8 cellular contexts compared by ENCODE assay signal in genomic region chr4:41882622-41883347, GRCh38. TPM values are rescaled to one million over a fixed set of nuclear protein-coding genes. Genes with fewer than 3 reads are reported as not detected.
DNase-seq lines count a peak whose midpoint lies in the region; ATAC-seq and TF ChIP-seq lines count a peak whose summit lies in the region.

No MANE protein-coding gene starts in this region.

- H3K27ac ChIP-seq in A673 (ENCODE audit: low read depth, low read length, poor library complexity, severe bottlenecking) (no peak overlapping the region), heart left ventricle (no peak overlapping the region), gastrocnemius medialis (no peak overlapping the region)

- TF ChIP-seq POLR2A in heart left ventricle (IDR thresholded peaks at IDR 0.05): no peak
- no peak for TF ChIP-seq POLR2A in gastrocnemius medialis (IDR thresholded peaks at IDR 0.05)

- H3K9me3 ChIP-seq in A673 (ENCODE audit: low read depth, low read length, poor library complexity, severe bottlenecking) (no peaks in the 10 kb centered on the region), heart left ventricle (no peaks in the 10 kb centered on the region), gastrocnemius medialis (no peaks in the 10 kb centered on the region)

- intact Hi-C loops in A673 (cut with micrococcal nuclease; ENCODE audit: unreplicated experiment) (loop anchor here (1.0 kb wide), 1 partner anchor 189 kb away; no protein-coding TSS in a partner anchor), heart left ventricle (cut with DNase I) (loop anchor here in 9 of 10 donors (1.0 to 10.0 kb wide), 7 partner anchors 189 to 628 kb away; partner anchors contain the start of gene UCHL1 (in 2 of the 9)), gastrocnemius medialis (cut with DNase I; ENCODE audit: low total_unique reads) (loop anchor here (1.0 to 10.0 kb wide), 2 partner anchors 189 to 598 kb away; no protein-coding TSS in a partner anchor)

- H3K4me3 ChIP-seq in A673 (ENCODE audit: low read depth, low read length, poor library complexity, severe bottlenecking): peak overlapping the region; percentile 40
- peak overlapping the region in 11 of 12 donors; percentile 10 to 53 (median 40) for H3K4me3 ChIP-seq in heart left ventricle
- H3K4me3 ChIP-seq in gastrocnemius medialis: peak overlapping the region; percentile 49 to 69 (median 50)

- H3K4me1 ChIP-seq in A673 (ENCODE audit: insufficient read depth, low read length, poor library complexity, severe bottlenecking) (peaks cover 10% of the 10 kb centered on the region), heart left ventricle (peaks cover 4 to 35% (median 22%) of the 10 kb centered on the region in 12 donors), gastrocnemius medialis (peaks cover 19 to 27% of the 10 kb centered on the region in 2 donors)

- ATAC-seq in GM18858 (IDR thresholded peaks at IDR 0.05; ENCODE audit: unreplicated experiment) (peak; percentile 63), HG03432 (IDR thresholded peaks at IDR 0.05; ENCODE audit: unreplicated experiment) (peak; percentile 82), heart left ventricle (peak; percentile 60 to 92 (median 82)), gastrocnemius medialis (peak in 1 of 2 donors; percentile 58)

- DNase-seq in A673 (ENCODE audit: low spot score) (peak; percentile 47), RPMI8226 (peak; percentile 47), heart left ventricle (peak in 2 of 5 donors; percentile 40 to 73), gastrocnemius medialis (no peak), mucosa of gallbladder (ENCODE audit: low spot score) (no peak)
- DNase-seq in activated naive CD4-positive, alpha-beta T cell treated with anti-CD3 and anti-CD28 coated beads, Interleukin-2, amount 50 U/mL, for 16 hours: peak; percentile 59

- TF ChIP-seq CTCF in A673 (conservative IDR thresholded peaks at IDR 0.05; ENCODE audit: low read depth, low read length): peak; percentile 93
- TF ChIP-seq CTCF in heart left ventricle (IDR thresholded peaks at IDR 0.05): peak; percentile 84 to 99 (median 94)
- peak; percentile 53 to 94 (median 64) for TF ChIP-seq CTCF in gastrocnemius medialis (IDR thresholded peaks at IDR 0.05 in 4 of 5, conservative IDR thresholded peaks at IDR 0.05 in 1 of 5)

- no peaks in the 10 kb centered on the region for H3K36me3 ChIP-seq in A673 (ENCODE audit: insufficient read depth, low read length, poor library complexity, severe bottlenecking)
- no peaks in the 10 kb centered on the region for H3K36me3 ChIP-seq in heart left ventricle
- no peaks in the 10 kb centered on the region for H3K36me3 ChIP-seq in gastrocnemius medialis

- WGBS in heart left ventricle, 4 donors: 13 to 18% (median 16%) methylated on average over 34 of the region's 34 CpGs

- peaks cover 50% of the 10 kb centered on the region for H3K27me3 ChIP-seq in A673 (replicated peaks; ENCODE audit: insufficient read depth, low read depth, low read length, poor library complexity)
- H3K27me3 ChIP-seq in heart left ventricle: peaks cover 32 to 75% (median 62%) of the 10 kb centered on the region in 9 donors
- H3K27me3 ChIP-seq in gastrocnemius medialis: peaks cover 49 to 52% (median 49%) of the 10 kb centered on the region in 3 donors

- CTCF ChIA-PET in A673 (lab: Charles Lee): no interaction called here

- BruUV-seq in A673 (replicated peaks; lab: Mats Ljungman, UMichigan): no TSS peak

- in situ Hi-C loops in gastrocnemius medialis (cut with MboI; ENCODE audit: low sequenced_read_pairs in 4 of 4): loop anchor here (10.0 to 25.0 kb wide), 3 partner anchors 188 to 598 kb away; no protein-coding TSS in a partner anchor

- POLR2A ChIA-PET in A673 (lab: Charles Lee; ENCODE audit: low non-redundant PET): no interaction called here

RNA-seq across cellular contexts. Expression of gene TMEM33, which starts 52.4 kb away (rescaled TPM):
- total RNA-seq in A673 (2021) (88.2 and 104 TPM in 2 replicates), heart left ventricle (10 to 100 TPM; 22.6 to 41.5 (median 27.8) TPM), gastrocnemius medialis (10 to 100 TPM; 20.6 to 29.3 (median 26.4) TPM), mucosa of gallbladder (64.3 TPM)
- polyA plus RNA-seq in heart left ventricle: 10 to 100 TPM in 1 of 2 donors, 1 to 10 TPM in 1; 5.4 to 18.4 TPM

Comparison
In these comparisons a context has a peak if more than half of its experiments do, and no peak if none do; other contexts are left out.
1. DNase-seq: peak in A673 (single experiment), RPMI8226 (single experiment) and activated naive CD4-positive, alpha-beta T cell treated with anti-CD3 and anti-CD28 coated beads, Interleukin-2, amount 50 U/mL, for 16 hours (single experiment); none in gastrocnemius medialis (0 of 2) and mucosa of gallbladder (single experiment).
2. Peak in every context shown above with its lines, with median percentiles within 50 percentile points of each other: H3K4me3 ChIP-seq and CTCF ChIP-seq.